8 cellular contexts compared by ENCODE assay signal in the genomic region with DNA sequence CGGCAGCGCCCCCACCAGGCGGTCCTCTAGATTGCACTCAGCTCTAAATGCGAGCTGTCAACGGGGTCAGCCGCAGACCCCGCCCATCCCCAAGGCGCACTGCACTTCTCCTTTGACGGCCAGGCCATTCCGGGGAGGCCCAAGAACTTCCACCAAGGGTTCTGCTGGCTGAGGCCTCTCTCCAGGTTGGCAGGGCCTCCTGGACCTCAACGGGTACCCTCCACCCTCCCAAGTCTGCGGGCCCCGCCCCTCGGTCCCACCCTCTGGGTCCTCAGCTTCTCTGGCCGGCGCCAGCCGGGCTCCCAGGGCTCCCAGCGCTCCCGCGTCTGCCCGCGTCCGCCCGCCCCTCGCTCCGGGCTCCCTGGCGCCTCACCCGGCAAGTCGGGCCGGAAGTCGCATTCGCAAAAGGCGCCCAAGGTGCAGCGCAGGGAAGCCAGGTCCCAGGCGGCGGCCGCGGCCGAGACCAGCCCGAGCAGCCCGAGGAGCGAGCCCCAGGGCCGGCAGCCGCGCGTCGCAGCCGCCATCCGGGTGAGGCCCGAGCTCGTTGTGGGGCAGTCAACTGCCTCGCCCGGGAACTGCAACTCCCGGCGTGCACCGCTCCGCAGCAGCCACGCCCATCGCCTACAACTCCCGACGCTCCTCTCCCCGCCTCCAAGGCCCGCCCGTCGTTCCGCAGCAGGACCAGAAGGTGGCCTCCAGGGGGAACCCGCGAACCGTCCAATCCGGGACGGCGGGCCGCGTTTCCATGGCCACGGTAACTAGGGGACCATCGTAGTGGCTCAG. TPM values are rescaled to one million over a fixed set of nuclear protein-coding genes. Genes with fewer than 3 reads are reported as not detected.
DNase-seq lines count a peak whose midpoint lies in the region; ATAC-seq and TF ChIP-seq lines count a peak whose summit lies in the region.

A gene (minus strand): TSS at position 548 of the 783 bp plus-strand sequence. CDS start 24 bp downstream, at position 524.

- peaks cover 34% of the 10 kb centered on the region for H3K36me3 Mint-ChIP-seq in activated B cell treated with CpG ODN at 0.5 μM for 24 hours (ENCODE audit: low read depth)

- H3K27ac ChIP-seq in caudate nucleus (ENCODE audit: low read depth, low read length), result peak within 1 kb of the TSS; percentile 93

- TF ChIP-seq CTCF in AG10803 (conservative IDR thresholded peaks at IDR 0.05; ENCODE audit: low read length) (peak; percentile 86), activated B cell treated with CpG ODN at 0.5 μM for 24 hours (IDR thresholded peaks at IDR 0.05) (peak; percentile 15)

- intact Hi-C loops in activated B cell treated with CpG ODN at 0.5 μM for 24 hours (cut with micrococcal nuclease), result loop anchor here (1.0 to 2.0 kb wide), 12 partner anchors 20 to 795 kb away; a partner anchor contains a TSS

- peak within 1 kb of the TSS; percentile 91 for H3K27ac Mint-ChIP-seq in activated B cell treated with CpG ODN at 0.5 μM for 24 hours

- CTCF ChIA-PET in activated B cell treated with CpG ODN at 0.5 μM for 24 hours (lab: Charles Lee), result interaction anchor here (0.6 to 2.4 kb wide), 40 partner anchors 9 to 794 kb away, joined by 3 to 45 read pairs (median 5); a partner anchor contains a TSS

- peak; percentile 84 for ATAC-seq in GM19023 (IDR thresholded peaks at IDR 0.05; ENCODE audit: unreplicated experiment)
- peak; percentile 89 for ATAC-seq in HG03280 (IDR thresholded peaks at IDR 0.05; ENCODE audit: unreplicated experiment)
- ATAC-seq in activated B cell treated with CpG ODN at 0.5 μM for 24 hours (ENCODE audit: low read depth), result peak; percentile 92

- peaks cover 13% of the 10 kb centered on the region for H3K4me1 Mint-ChIP-seq in activated B cell treated with CpG ODN at 0.5 μM for 24 hours

- DNase-seq in AG10803 (ENCODE audit: low read depth), result peak; percentile 95
- DNase-seq in NCI-H345 (lab: John Stamatoyannopoulos, UW), result peak; percentile 98
- DNase-seq in activated B cell treated with CpG ODN at 0.5 μM for 24 hours, result peak; percentile 96
- peak; percentile 58 to 99 (median 95) for DNase-seq in caudate nucleus (lab: John Stamatoyannopoulos, UW)
- peak; percentile 98 for DNase-seq in iris pigment epithelial cell (ENCODE audit: low read depth)
- peak; percentile 97 for DNase-seq in stimulated activated CD4-positive, alpha-beta T cell treated with anti-CD3 and anti-CD28 coated beads, Interleukin-12 subunit alpha, Interleukin-12 subunit beta, amount 100 ng/mL, for 4 hours

- no peaks in the 10 kb centered on the region for H3K27me3 Mint-ChIP-seq in activated B cell treated with CpG ODN at 0.5 μM for 24 hours

- H3K4me3 ChIP-seq in AG10803 (ENCODE audit: low read length), result peak within 1 kb of the TSS; percentile 80

- POLR2A ChIA-PET in activated B cell treated with CpG ODN at 0.5 μM for 24 hours (lab: Charles Lee), result interaction anchor here (0.5 to 2.4 kb wide), 30 partner anchors 11 to 820 kb away, joined by 3 to 24 read pairs (median 6); a partner anchor contains a TSS

- H3K9me3 Mint-ChIP-seq in activated B cell treated with CpG ODN at 0.5 μM for 24 hours, result no peaks in the 10 kb centered on the region

- peak within 1 kb of the TSS; percentile 83 for H3K4me3 Mint-ChIP-seq in activated B cell treated with CpG ODN at 0.5 μM for 24 hours

RNA-seq across cellular contexts. Expression of the gene that starts here (rescaled TPM):
- total RNA-seq in activated B cell treated with CpG ODN at 0.5 μM for 24 hours, result 13.8 and 15.1 TPM in 2 replicates

Comparison
In these comparisons a context has a peak if more than half of its experiments do, and no peak if none do; other contexts are left out.
1. Peak in every context shown above with its lines: DNase-seq, ATAC-seq, H3K4me3 ChIP-seq and H3K27ac ChIP-seq.